Comparison of ENCODE assay signal across 1 cellular context in genomic region chr3:140922634-140923033, GRCh38.
TF ChIP-seq lines count a peak whose summit lies in the region.

No MANE protein-coding gene starts in this region.

TF ChIP-seq in WTC11, 78 proteins besides CTCF, POLR2A, EP300 and RAD21 (continued from another document):
- TF ChIP-seq PRDM15 (CRISPR knock-in tag; IDR thresholded peaks at IDR 0.05), result no peak
- TF ChIP-seq SOX15 (CRISPR knock-in tag; IDR thresholded peaks at IDR 0.05), result no peak
